8 cellular contexts compared by ENCODE assay signal in the genomic region with DNA sequence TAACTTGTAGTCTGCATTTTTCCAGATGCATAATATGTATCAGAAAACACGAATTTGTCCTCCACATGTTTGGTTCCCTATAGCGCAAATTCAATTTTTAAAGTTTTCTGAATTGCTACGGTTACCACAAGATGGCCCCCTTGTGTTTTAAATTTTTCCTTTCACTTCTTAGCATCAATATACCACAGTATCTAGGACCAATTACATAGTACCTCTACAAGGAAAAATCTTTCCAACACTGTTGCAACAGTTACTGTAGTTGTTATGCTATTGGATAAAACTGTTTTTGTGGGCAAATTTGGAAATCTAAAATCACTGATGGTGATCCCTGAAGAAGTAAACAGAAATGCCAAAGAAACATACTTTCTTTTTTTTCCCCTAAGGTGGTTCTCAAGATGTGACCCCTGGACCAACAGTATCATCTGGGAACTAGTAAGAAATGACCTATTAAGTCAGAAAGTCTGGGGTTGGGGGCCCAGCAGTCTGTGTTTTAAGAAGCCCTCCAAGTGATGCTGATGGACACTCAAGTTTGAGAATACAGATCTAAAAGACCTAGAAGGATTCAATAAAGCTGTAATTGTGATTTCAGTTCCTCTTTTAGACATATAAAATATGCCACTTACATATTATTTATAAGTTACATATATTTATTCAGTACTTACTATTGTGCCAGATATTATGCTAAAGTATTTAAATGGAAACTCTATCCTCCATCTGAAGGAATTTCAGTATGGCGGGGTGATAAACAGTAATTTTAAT. TPM values are rescaled to one million over a fixed set of nuclear protein-coding genes. Genes with fewer than 3 reads are reported as not detected.
DNase-seq lines count a peak whose midpoint lies in the region; TF ChIP-seq lines count a peak whose summit lies in the region.

No MANE protein-coding gene starts in this region.

- H3K27me3 ChIP-seq in KMS-11 (ENCODE audit: insufficient read depth, low read depth) (no peaks in the 10 kb centered on the region), SU-DHL-6 (ENCODE audit: low read length) (no peaks in the 10 kb centered on the region), uterus (no peaks in the 10 kb centered on the region)

- no peaks in the 10 kb centered on the region for H3K9me3 ChIP-seq in SU-DHL-6 (ENCODE audit: insufficient read depth, low read length)
- H3K9me3 ChIP-seq in uterus: no peaks in the 10 kb centered on the region

- H3K4me3 ChIP-seq in KMS-11 (IDR thresholded peaks at IDR 0.05; ENCODE audit: insufficient read depth, low read depth, low read length): no peak overlapping the region
- peak overlapping the region; percentile 26 for H3K4me3 ChIP-seq in SU-DHL-6 (ENCODE audit: insufficient read depth, low read length, poor library complexity, severe bottlenecking)
- H3K4me3 ChIP-seq in uterus: no peak overlapping the region

- no peaks in the 10 kb centered on the region for H3K9me2 ChIP-seq in SU-DHL-6 (replicated peaks; ENCODE audit: insufficient read depth, low read length)

- peak; percentile 14 for DNase-seq in NCI-H510A treated with DMSO at 0.1 percent for 48 hours (lab: John Stamatoyannopoulos, UW)
- DNase-seq in NCI-H510A (lab: John Stamatoyannopoulos, UW): no peak
- no peak for DNase-seq in glutamatergic neuron
- no peak for DNase-seq in uterus
- DNase-seq in islet precursor cell: no peak
- DNase-seq in NCI-H146 (lab: John Stamatoyannopoulos, UW): no peak

- H3K9me3 Mint-ChIP-seq in glutamatergic neuron (ENCODE audit: unreplicated experiment): no peaks in the 10 kb centered on the region

- no peak overlapping the region for H3K27ac Mint-ChIP-seq in glutamatergic neuron (ENCODE audit: unreplicated experiment)

- TF ChIP-seq POLR2A in uterus (IDR thresholded peaks at IDR 0.05): no peak

- H3F3A ChIP-seq in SU-DHL-6 (ENCODE audit: insufficient read depth): peaks cover 7% of the 10 kb centered on the region; the same call in 1 of the 2 replicates

- no peak overlapping the region for H3K4me3 Mint-ChIP-seq in glutamatergic neuron (ENCODE audit: unreplicated experiment)

- no peaks in the 10 kb centered on the region for H3K27me3 Mint-ChIP-seq in glutamatergic neuron (ENCODE audit: unreplicated experiment)

- H3K9ac ChIP-seq in KMS-11: no peak overlapping the region
- H3K9ac ChIP-seq in SU-DHL-6 (ENCODE audit: low read length): no peak overlapping the region

- H4K20me1 ChIP-seq in KMS-11 (ENCODE audit: insufficient read depth) (no peaks in the 10 kb centered on the region), SU-DHL-6 (ENCODE audit: low read depth, low read length) (no peaks in the 10 kb centered on the region)

- H3K4me1 ChIP-seq in KMS-11 (ENCODE audit: low read depth, poor library complexity, severe bottlenecking): peaks cover 33% of the 10 kb centered on the region
- peaks cover 0 to 6% of the 10 kb centered on the region in 2 donors for H3K4me1 ChIP-seq in uterus

- no peaks in the 10 kb centered on the region for H3K36me3 ChIP-seq in KMS-11 (ENCODE audit: insufficient read depth)
- no peaks in the 10 kb centered on the region for H3K36me3 ChIP-seq in SU-DHL-6 (ENCODE audit: low read length)
- H3K36me3 ChIP-seq in uterus: no peaks in the 10 kb centered on the region

- H3K4me1 Mint-ChIP-seq in glutamatergic neuron (ENCODE audit: low read depth, unreplicated experiment): no peaks in the 10 kb centered on the region

- TF ChIP-seq CTCF in KMS-11 (conservative IDR thresholded peaks at IDR 0.05; ENCODE audit: low read depth, low read length): peak; percentile 68
- no peak for TF ChIP-seq CTCF in SU-DHL-6 (IDR thresholded peaks at IDR 0.05; ENCODE audit: insufficient read depth, low read length, poor library complexity, severe bottlenecking)
- TF ChIP-seq CTCF in glutamatergic neuron (IDR thresholded peaks at IDR 0.05; ENCODE audit: partially characterized antibody, unreplicated experiment): peak; percentile 47
- TF ChIP-seq CTCF in uterus (IDR thresholded peaks at IDR 0.05): peak; percentile 42 to 51 (median 45)

- H2AFZ ChIP-seq in KMS-11 (ENCODE audit: low read depth): no peak overlapping the region
- H2AFZ ChIP-seq in SU-DHL-6 (ENCODE audit: low read depth, low read length, severe bottlenecking): no peak overlapping the region

- no peaks in the 10 kb centered on the region for H3K36me3 Mint-ChIP-seq in glutamatergic neuron (ENCODE audit: unreplicated experiment)

- peak overlapping the region; percentile 10 for H3K4me2 ChIP-seq in KMS-11
- peak overlapping the region; percentile 87 for H3K4me2 ChIP-seq in SU-DHL-6 (ENCODE audit: low read depth, low read length, poor library complexity, severe bottlenecking)

- peaks cover 50% of the 10 kb centered on the region for H3K79me2 ChIP-seq in KMS-11 (ENCODE audit: insufficient read depth, low read depth)
- peaks cover 27% of the 10 kb centered on the region for H3K79me2 ChIP-seq in SU-DHL-6 (ENCODE audit: insufficient read depth, low read length)

- H3K27ac ChIP-seq in KMS-11 (no peak overlapping the region), SU-DHL-6 (ENCODE audit: low read depth, low read length) (peak overlapping the region; percentile 68), uterus (no peak overlapping the region)

- intact Hi-C loops in uterus (cut with DNase I; ENCODE audit: low total_unique reads): no loop called here

RNA-seq across cellular contexts. Expression of a gene that starts 3.1 kb away (rescaled TPM):
- total RNA-seq in glutamatergic neuron (ENCODE audit: unreplicated experiment) (18.5 TPM), uterus (10 to 100 TPM in 1 of 4 donors, 1 to 10 TPM in 3; 6.4 to 34.5 (median 8.1) TPM)

RNA-seq across cellular contexts. Expression of a gene that starts 3.3 kb away (rescaled TPM):
- 40.9 TPM for total RNA-seq in glutamatergic neuron (ENCODE audit: unreplicated experiment)
- total RNA-seq in uterus: 10 to 100 TPM; 21.5 to 44.1 (median 29.4) TPM
